ENCODE assay signal across 1 cellular context in genomic region chr2:191857406-191857805, GRCh38.
TF ChIP-seq lines count a peak whose summit lies in the region.

No MANE protein-coding gene starts in this region.

TF ChIP-seq in endothelial cell of umbilical vein, 7 proteins besides CTCF, POLR2A, EP300 and RAD21 (continued from another document):
- TF ChIP-seq, protein P1, sequence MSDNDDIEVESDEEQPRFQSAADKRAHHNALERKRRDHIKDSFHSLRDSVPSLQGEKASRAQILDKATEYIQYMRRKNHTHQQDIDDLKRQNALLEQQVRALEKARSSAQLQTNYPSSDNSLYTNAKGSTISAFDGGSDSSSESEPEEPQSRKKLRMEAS (IDR thresholded peaks at IDR 0.05; ENCODE audit: insufficient read depth, insufficient read length), result no peak
- TF ChIP-seq JUN (IDR thresholded peaks at IDR 0.05; ENCODE audit: borderline replicate concordance, insufficient read depth, insufficient read length, low read depth) (peak; percentile 94), GATA2 (IDR thresholded peaks at IDR 0.05; ENCODE audit: insufficient read depth, insufficient read length, low read depth, low read length) (peak; percentile 41), EZH2 (IDR thresholded peaks at IDR 0.05; ENCODE audit: borderline replicate concordance, low read depth, low read length, severe bottlenecking) (no peak)
TF ChIP-seq in endothelial cell of umbilical vein: peak in this region for 4.
